7 cellular contexts compared by ENCODE assay signal in the genomic region with DNA sequence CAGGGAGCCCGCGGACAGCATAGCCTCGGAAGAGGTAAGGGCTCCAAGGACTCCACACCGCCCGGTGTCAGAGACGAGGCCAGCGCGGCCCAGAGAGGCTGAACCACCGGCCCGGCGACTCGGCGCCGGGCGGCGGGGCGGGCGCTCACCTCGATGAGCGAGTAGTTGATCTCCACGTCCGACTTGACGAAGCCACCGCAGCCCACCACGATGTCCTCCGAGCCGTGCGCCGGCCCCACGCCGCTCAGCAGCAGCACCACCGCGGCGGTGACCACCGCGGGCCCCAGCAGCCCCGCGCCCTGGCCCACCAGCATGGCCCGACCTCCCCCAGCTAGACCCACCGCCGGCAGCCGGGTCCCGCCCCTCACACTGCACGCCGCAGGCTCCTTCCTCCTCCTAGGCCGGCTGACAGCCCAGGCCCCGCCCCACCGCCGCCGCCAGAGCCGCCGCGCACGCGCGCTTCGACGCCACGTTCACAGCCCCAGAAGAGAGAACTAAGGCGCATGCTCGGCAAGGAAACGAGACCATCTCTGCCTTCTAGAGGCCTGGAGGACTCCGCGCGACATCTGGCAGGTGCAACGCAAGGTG. TPM values are rescaled to one million over a fixed set of nuclear protein-coding genes. Genes with fewer than 3 reads are reported as not detected.
DNase-seq lines count a peak whose midpoint lies in the region; ATAC-seq and TF ChIP-seq lines count a peak whose summit lies in the region.
"Not testable (repeated sequence)": the region's sequence is repeated elsewhere in the genome, so short reads cannot be mapped to it uniquely, and the experiment has no call there.

A gene with protein sequence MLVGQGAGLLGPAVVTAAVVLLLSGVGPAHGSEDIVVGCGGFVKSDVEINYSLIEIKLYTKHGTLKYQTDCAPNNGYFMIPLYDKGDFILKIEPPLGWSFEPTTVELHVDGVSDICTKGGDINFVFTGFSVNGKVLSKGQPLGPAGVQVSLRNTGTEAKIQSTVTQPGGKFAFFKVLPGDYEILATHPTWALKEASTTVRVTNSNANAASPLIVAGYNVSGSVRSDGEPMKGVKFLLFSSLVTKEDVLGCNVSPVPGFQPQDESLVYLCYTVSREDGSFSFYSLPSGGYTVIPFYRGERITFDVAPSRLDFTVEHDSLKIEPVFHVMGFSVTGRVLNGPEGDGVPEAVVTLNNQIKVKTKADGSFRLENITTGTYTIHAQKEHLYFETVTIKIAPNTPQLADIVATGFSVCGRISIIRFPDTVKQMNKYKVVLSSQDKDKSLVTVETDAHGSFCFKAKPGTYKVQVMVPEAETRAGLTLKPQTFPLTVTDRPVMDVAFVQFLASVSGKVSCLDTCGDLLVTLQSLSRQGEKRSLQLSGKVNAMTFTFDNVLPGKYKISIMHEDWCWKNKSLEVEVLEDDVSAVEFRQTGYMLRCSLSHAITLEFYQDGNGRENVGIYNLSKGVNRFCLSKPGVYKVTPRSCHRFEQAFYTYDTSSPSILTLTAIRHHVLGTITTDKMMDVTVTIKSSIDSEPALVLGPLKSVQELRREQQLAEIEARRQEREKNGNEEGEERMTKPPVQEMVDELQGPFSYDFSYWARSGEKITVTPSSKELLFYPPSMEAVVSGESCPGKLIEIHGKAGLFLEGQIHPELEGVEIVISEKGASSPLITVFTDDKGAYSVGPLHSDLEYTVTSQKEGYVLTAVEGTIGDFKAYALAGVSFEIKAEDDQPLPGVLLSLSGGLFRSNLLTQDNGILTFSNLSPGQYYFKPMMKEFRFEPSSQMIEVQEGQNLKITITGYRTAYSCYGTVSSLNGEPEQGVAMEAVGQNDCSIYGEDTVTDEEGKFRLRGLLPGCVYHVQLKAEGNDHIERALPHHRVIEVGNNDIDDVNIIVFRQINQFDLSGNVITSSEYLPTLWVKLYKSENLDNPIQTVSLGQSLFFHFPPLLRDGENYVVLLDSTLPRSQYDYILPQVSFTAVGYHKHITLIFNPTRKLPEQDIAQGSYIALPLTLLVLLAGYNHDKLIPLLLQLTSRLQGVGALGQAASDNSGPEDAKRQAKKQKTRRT (minus strand): TSS at position 371 of the 588 bp plus-strand sequence. CDS start 57 bp downstream, at position 314.

- H3K27ac Mint-ChIP-seq in activated CD8-positive, alpha-beta memory T cell treated with anti-CD3 and anti-CD28 coated beads, Interleukin-2, amount 10 ng/mL, durations not matched to agents 7 days and 5 days: not testable (repeated sequence)

- peak within 1 kb of the TSS; percentile 36 for H3K4me3 ChIP-seq in lower leg skin (ENCODE audit: low read depth, poor library complexity, severe bottlenecking)

- DNase-seq in NCI-H748 (lab: John Stamatoyannopoulos, UW; ENCODE audit: unreplicated experiment) (peak; percentile 33), dermis microvascular lymphatic vessel endothelial cell (ENCODE audit: low read depth in 2 of 2) (peak in 1 of 2 donors; percentile 43), lower leg skin (ENCODE audit: low spot score in 2 of 2) (peak; percentile 84 to 97)
- DNase-seq in activated CD8-positive, alpha-beta memory T cell treated with anti-CD3 and anti-CD28 coated beads, Interleukin-2, amount 10 ng/mL, durations not matched to agents 7 days and 5 days: peak; percentile 94
- peak; percentile 78 to 88 (median 81) for DNase-seq in stimulated activated CD4-positive, alpha-beta T cell treated with anti-CD3 and anti-CD28 coated beads, Interleukin-12 subunit alpha, Interleukin-12 subunit beta, amount 100 ng/mL, for 48 hours (ENCODE audit: low read depth in 2 of 3, low spot score in 1 of 3)

- not testable (repeated sequence) for TF ChIP-seq POLR2A in lower leg skin (IDR thresholded peaks at IDR 0.05)

- CTCF ChIA-PET in activated CD8-positive, alpha-beta memory T cell treated with anti-CD3 and anti-CD28 coated beads, Interleukin-2, amount 10 ng/mL, durations not matched to agents 7 days and 5 days (lab: Charles Lee): not testable (repeated sequence)

- intact Hi-C loops in lower leg skin (cut with DNase I; ENCODE audit: low total_unique reads): not testable (repeated sequence)

- WGBS in lower leg skin, 2 donors: 1% methylated on average over 22 of the region's 66 CpGs; no CpG with 5 or more reads in 1 of the 2 donors

- peak; percentile 73 for ATAC-seq in GM18873 (IDR thresholded peaks at IDR 0.05; ENCODE audit: low FRiP score, unreplicated experiment)
- ATAC-seq in HG02938 (IDR thresholded peaks at IDR 0.05; ENCODE audit: unreplicated experiment): peak; percentile 91
- peak; percentile 98 for ATAC-seq in activated CD8-positive, alpha-beta memory T cell treated with anti-CD3 and anti-CD28 coated beads, Interleukin-2, amount 10 ng/mL, durations not matched to agents 7 days and 5 days

- not testable (repeated sequence) for H3K27me3 Mint-ChIP-seq in activated CD8-positive, alpha-beta memory T cell treated with anti-CD3 and anti-CD28 coated beads, Interleukin-2, amount 10 ng/mL, durations not matched to agents 7 days and 5 days

- peak within 1 kb of the TSS; percentile 71 for H3K4me3 Mint-ChIP-seq in activated CD8-positive, alpha-beta memory T cell treated with anti-CD3 and anti-CD28 coated beads, Interleukin-2, amount 10 ng/mL, durations not matched to agents 7 days and 5 days

- peaks cover 11% of the 10 kb centered on the region for H3K4me1 Mint-ChIP-seq in activated CD8-positive, alpha-beta memory T cell treated with anti-CD3 and anti-CD28 coated beads, Interleukin-2, amount 10 ng/mL, durations not matched to agents 7 days and 5 days

- H3K36me3 Mint-ChIP-seq in activated CD8-positive, alpha-beta memory T cell treated with anti-CD3 and anti-CD28 coated beads, Interleukin-2, amount 10 ng/mL, durations not matched to agents 7 days and 5 days: not testable (repeated sequence)

- not testable (repeated sequence) for H3K9me3 Mint-ChIP-seq in activated CD8-positive, alpha-beta memory T cell treated with anti-CD3 and anti-CD28 coated beads, Interleukin-2, amount 10 ng/mL, durations not matched to agents 7 days and 5 days (ENCODE audit: low read depth)

- TF ChIP-seq CTCF in lower leg skin (IDR thresholded peaks at IDR 0.05): not testable (repeated sequence)

RNA-seq across cellular contexts. Expression of the gene that starts here (rescaled TPM):
- 10 to 100 TPM; 81.3 to 95.9 TPM for total RNA-seq in activated CD8-positive, alpha-beta memory T cell treated with anti-CD3 and anti-CD28 coated beads, Interleukin-2, amount 10 ng/mL, durations not matched to agents 7 days and 5 days
- total RNA-seq in dermis microvascular lymphatic vessel endothelial cell (98.6 and 153 TPM in 2 replicates), lower leg skin (10 to 100 TPM; 45.1 to 84.4 (median 62.5) TPM)
